24 cellular contexts compared by ENCODE assay signal in genomic region chr5:112290667-112291066, GRCh38.
A peak's percentile ranks its signal among the peaks of the same experiment; 100 is the strongest.
DNase-seq lines count a peak whose midpoint lies in the region; ATAC-seq, FAIRE-seq and TF ChIP-seq lines count a peak whose summit lies in the region.
"Had no signal": no experiment of that assay in that cellular context is flagged by ENCODE, and none has a peak within 500 bp of the region (broad histone marks: within the 10 kb centered on the region; RNA-seq: fewer than 3 reads in every experiment).

No MANE protein-coding gene starts in this region.

- no peaks in the 10 kb centered on the region for H3K4me1 ChIP-seq in foreskin keratinocyte

- FAIRE-seq in HTR-8/SVneo (lab: Jason Lieb, UNC), result peak; percentile 88
- FAIRE-seq: GM12878, HepG2 had no signal

- no peaks in the 10 kb centered on the region for H3K9me3 Mint-ChIP-seq in type B pancreatic cell
- H3K9me3 Mint-ChIP-seq in chondrocyte (ENCODE audit: low read depth), result no peaks in the 10 kb centered on the region
- H3K9me3 Mint-ChIP-seq: CD4-positive, alpha-beta T cell; H9; T-cell had no signal

- H3K27me3 Mint-ChIP-seq in type B pancreatic cell, result no peaks in the 10 kb centered on the region
- H3K27me3 Mint-ChIP-seq in chondrocyte (ENCODE audit: low read depth), result no peaks in the 10 kb centered on the region
- H3K27me3 Mint-ChIP-seq: T-cell had no signal

- DNase-seq in HTR-8/SVneo (ENCODE audit: insufficient read length, low spot score) (no peak), NCI-H69 (lab: John Stamatoyannopoulos, UW) (peak; percentile 68), foreskin keratinocyte (no peak), type B pancreatic cell (ENCODE audit: extremely low spot score, unreplicated experiment) (no peak), AG08395 (ENCODE audit: low spot score) (no peak), posterior vena cava (ENCODE audit: low spot score) (no peak), chondrocyte (ENCODE audit: low spot score) (no peak)
- DNase-seq: CD4-positive, alpha-beta T cell; COR-L47; DND-41; GM23248; H9; KBM-7; MM.1S; NCI-H1048; NCI-H146; NCI-H2171 treated with DMSO at 0.1 percent for 48 hours; NCI-H524 treated with DMSO at 0.1 percent for 48 hours; NK-92 treated with Interleukin-12 subunit alpha and Interleukin-12 subunit beta, amount 100 ng/mL, for 24 hours; T-cell had no signal

- H3K36me3 Mint-ChIP-seq in type B pancreatic cell, result no peaks in the 10 kb centered on the region
- no peaks in the 10 kb centered on the region for H3K36me3 Mint-ChIP-seq in chondrocyte (ENCODE audit: low read depth)
- H3K36me3 Mint-ChIP-seq: T-cell had no signal

- intact Hi-C loops in posterior vena cava (cut with DNase I), result no loop called here

- no peaks in the 10 kb centered on the region for H3K27me3 ChIP-seq in foreskin keratinocyte

- H3K4me3 Mint-ChIP-seq in type B pancreatic cell, result no peak overlapping the region
- H3K4me3 Mint-ChIP-seq in chondrocyte (ENCODE audit: unreplicated experiment), result no peak overlapping the region
- H3K4me3 Mint-ChIP-seq: CD4-positive, alpha-beta T cell; H9; T-cell had no signal

- TF ChIP-seq CTCF in foreskin keratinocyte (conservative IDR thresholded peaks at IDR 0.05) (no peak), type B pancreatic cell (conservative IDR thresholded peaks at IDR 0.05) (no peak), chondrocyte (IDR thresholded peaks at IDR 0.05) (no peak)

- ATAC-seq in foreskin keratinocyte, result peak; percentile 16
- ATAC-seq: GM12878, HepG2, Panc1, SK-N-SH treated with all-trans-retinoic acid at 6 μM for 48 hours, T-cell had no signal

- H3K27ac Mint-ChIP-seq in type B pancreatic cell (peak overlapping the region; percentile 34), chondrocyte (ENCODE audit: unreplicated experiment) (no peak overlapping the region)
- H3K27ac Mint-ChIP-seq: CD4-positive, alpha-beta T cell; T-cell had no signal

- H3K4me1 Mint-ChIP-seq in type B pancreatic cell (ENCODE audit: unreplicated experiment), result peaks cover 9% of the 10 kb centered on the region
- H3K4me1 Mint-ChIP-seq in chondrocyte (ENCODE audit: low read depth), result no peaks in the 10 kb centered on the region
- H3K4me1 Mint-ChIP-seq: H9, T-cell had no signal

- no peak overlapping the region for H3K27ac ChIP-seq in foreskin keratinocyte
- H3K27ac ChIP-seq: GM23248 had no signal
